ENCODE assay signal across 20 cellular contexts in genomic region chr2:177716484-177716883, GRCh38.
DNase-seq lines count a peak whose midpoint lies in the region; ATAC-seq, FAIRE-seq and TF ChIP-seq lines count a peak whose summit lies in the region.
"Had no signal": no experiment of that assay in that cellular context is flagged by ENCODE, and none has a peak within 500 bp of the region (broad histone marks: within the 10 kb centered on the region; RNA-seq: fewer than 3 reads in every experiment).

No MANE protein-coding gene starts in this region.

- no peaks in the 10 kb centered on the region for H3K9me1 ChIP-seq in IMR-90 (ENCODE audit: insufficient read depth, low read length)
- no peaks in the 10 kb centered on the region for H3K9me1 ChIP-seq in K562 (ENCODE audit: control insufficient read depth, insufficient read depth, low read length)

- DNase-seq in IMR-90 (no peak), K562 (ENCODE audit: extremely low read depth in 1 of 4, low spot score in 3 of 4) (no peak), NCI-H2227 treated with DMSO at 0.1 percent for 48 hours (lab: John Stamatoyannopoulos, UW) (no peak)
- DNase-seq: AML-193; Caco-2; Calu3; CD4-positive, alpha-beta T cell; CD8-positive, alpha-beta T cell; DMS79 treated with DMSO at 0.1 percent for 48 hours; GF-D8 had no signal

- H2AK9ac ChIP-seq in IMR-90 (replicated peaks; ENCODE audit: low read depth, low read length, poor library complexity), result no peak overlapping the region

- H3K9me3 ChIP-seq in IMR-90 (ENCODE audit: control insufficient read depth, insufficient read depth, low read length) (no peaks in the 10 kb centered on the region), K562 (replicated peaks; ENCODE audit: control insufficient read depth, insufficient read depth, low read depth, low read length) (no peaks in the 10 kb centered on the region)
- H3K9me3 ChIP-seq: A549; BLaER1 treated with 17β-estradiol and CSF1 and Interleukin-3, amounts not matched to agents 10 nM and 100 nM; Caco-2 had no signal

- H3K27me3 Mint-ChIP-seq in nephron (ENCODE audit: low read depth), result no peaks in the 10 kb centered on the region
- H3K27me3 Mint-ChIP-seq: B cell; CD4-positive, alpha-beta T cell had no signal

- H4K20me1 ChIP-seq in IMR-90 (ENCODE audit: insufficient read depth, low read length), result no peaks in the 10 kb centered on the region
- no peaks in the 10 kb centered on the region for H4K20me1 ChIP-seq in K562 (replicated peaks; ENCODE audit: control insufficient read depth, insufficient read depth, low read length)
- H4K20me1 ChIP-seq: BLaER1 treated with 17β-estradiol and CSF1 and Interleukin-3, amounts not matched to agents 10 nM and 100 nM had no signal

- in situ Hi-C loops in IMR-90 (cut with MboI; ENCODE audit: low sequenced_read_pairs), result no loop called here
- in situ Hi-C loops in K562 (cut with MboI), result no loop called here

- BruUV-seq in IMR-90 (replicated peaks; lab: Mats Ljungman, UMichigan) (no TSS peak), K562 (replicated peaks; lab: Mats Ljungman, UMichigan) (no TSS peak)

- H3K79me1 ChIP-seq in IMR-90 (ENCODE audit: low read depth in 1 of 2, low read length in 2 of 2), result no peaks in the 10 kb centered on the region

- H3K4me3 Mint-ChIP-seq in nephron, result no peak overlapping the region
- H3K4me3 Mint-ChIP-seq: B cell; CD4-positive, alpha-beta T cell; CD8-positive, alpha-beta T cell had no signal

- ATAC-seq in IMR-90 (ENCODE audit: low read depth) (no peak), K562 (no peak), GM18909 (IDR thresholded peaks at IDR 0.05; ENCODE audit: poor library complexity, unreplicated experiment) (no peak)
- ATAC-seq: A549; CD8-positive, alpha-beta T cell had no signal

- no peaks in the 10 kb centered on the region; the same call in 1 of the 2 replicates for H3K27me3 ChIP-seq in IMR-90 (ENCODE audit: control insufficient read depth, insufficient read depth, low read length)
- 0 out of 5 replicates have a peak, but pooled peaks cover 0 to 6% of the 10 kb centered on the region in 2 experiments for H3K27me3 ChIP-seq in K562 (ENCODE audit: control insufficient read depth in 2 of 2, insufficient read depth in 2 of 2, low read length in 2 of 2)
- H3K27me3 ChIP-seq: BLaER1 treated with 17β-estradiol and CSF1 and Interleukin-3, amounts not matched to agents 10 nM and 100 nM had no signal

- no peak overlapping the region for H4K8ac ChIP-seq in IMR-90 (ENCODE audit: low read depth in 2 of 2, low read length in 2 of 2)

- H3K4me3 ChIP-seq in IMR-90 (ENCODE audit: insufficient read depth, low read depth, low read length), result no peak overlapping the region
- H3K4me3 ChIP-seq in K562, result no peak overlapping the region
- H3K4me3 ChIP-seq: A549; BLaER1 treated with 17β-estradiol and CSF1 and Interleukin-3, amounts not matched to agents 10 nM and 100 nM had no signal

- TF ChIP-seq CTCF in IMR-90 (conservative IDR thresholded peaks at IDR 0.05; ENCODE audit: low read depth, low read length), result no peak
- no peak for TF ChIP-seq CTCF in K562 (IDR thresholded peaks at IDR 0.05 in 2 of 3, conservative IDR thresholded peaks at IDR 0.05 in 1 of 3; ENCODE audit: insufficient read depth in 2 of 3, low read depth in 1 of 3, low read length in 3 of 3)
- no peak for TF ChIP-seq CTCF in nephron (IDR thresholded peaks at IDR 0.05; ENCODE audit: unreplicated experiment in 3 of 3)

- H2AFZ ChIP-seq in IMR-90 (replicated peaks; ENCODE audit: low read length, poor library complexity) (no peak overlapping the region), K562 (ENCODE audit: low read depth, low read length) (no peak overlapping the region)

- no CpG with 5 or more reads among the region's 1 CpG for WGBS in IMR-90 (ENCODE audit: extremely low coverage in 2 of 2, insufficient read length in 1 of 2), 2 experiments
- WGBS in K562 (ENCODE audit: insufficient coverage, low coverage, missing lambda C conversion rate), result 31% methylated on average over 1 of the region's 1 CpG

- dilution Hi-C loops in IMR-90 (cut with HindIII; ENCODE audit: low sequenced_read_pairs, unreplicated experiment), result no loop called here

- no peak overlapping the region for H3K23ac ChIP-seq in IMR-90 (ENCODE audit: low read depth, low read length)

- TF ChIP-seq EP300 in K562 (IDR thresholded peaks at IDR 0.05; ENCODE audit: low read length), result no peak

- no peak overlapping the region for H2BK20ac ChIP-seq in IMR-90 (ENCODE audit: low read depth, low read length)

- CTCF ChIA-PET in IMR-90 (lab: Yijun Ruan, JAX) (no interaction called here), K562 (lab: Yijun Ruan, JAX; ENCODE audit: low intra/inter-chr PET ratio) (no interaction called here)

- H4K91ac ChIP-seq in IMR-90 (ENCODE audit: insufficient read depth, low read depth, low read length), result no peak overlapping the region

- H3K9ac ChIP-seq in IMR-90 (ENCODE audit: low read depth, low read length) (no peak overlapping the region), K562 (ENCODE audit: insufficient read depth in 1 of 2, low read depth in 2 of 2, low read length in 2 of 2) (no peak overlapping the region)
- H3K9ac ChIP-seq: BLaER1 treated with 17β-estradiol and CSF1 and Interleukin-3, amounts not matched to agents 10 nM and 100 nM had no signal

- TF ChIP-seq POLR2A in IMR-90 (IDR thresholded peaks at IDR 0.05; ENCODE audit: low read depth, low read length) (no peak), K562 (conservative IDR thresholded peaks at IDR 0.05) (no peak)

- intact Hi-C loops in IMR-90 (cut with micrococcal nuclease), result no loop called here
- intact Hi-C loops in K562 (cut with micrococcal nuclease), result no loop called here

- H3K4me1 ChIP-seq in IMR-90 (ENCODE audit: control insufficient read depth, insufficient read depth, low read length), result no peaks in the 10 kb centered on the region
- H3K4me1 ChIP-seq in K562 (replicated peaks in 1 of 2; ENCODE audit: control insufficient read depth in 2 of 2, insufficient read depth in 2 of 2, low read length in 2 of 2), result no peaks in the 10 kb centered on the region
- H3K4me1 ChIP-seq: A549, Caco-2 had no signal

- no peak overlapping the region for H3K56ac ChIP-seq in IMR-90 (ENCODE audit: extremely low read depth, insufficient read depth, low read length)

- H3K27ac Mint-ChIP-seq in nephron, result peak overlapping the region; percentile 40 to 94 (median 53)
- H3K27ac Mint-ChIP-seq: B cell; CD4-positive, alpha-beta T cell; CD8-positive, alpha-beta T cell had no signal

- H3K4me1 Mint-ChIP-seq in nephron, result peaks cover 9% of the 10 kb centered on the region
- H3K4me1 Mint-ChIP-seq: B cell had no signal

- POLR2A ChIA-PET in IMR-90 (lab: Charles Lee; ENCODE audit: unreplicated experiment) (no interaction called here), K562 (lab: Yijun Ruan, JAX) (interaction anchor here (0.5 to 1.2 kb wide), 2 partner anchors 19 to 33 kb away, joined by 3 to 5 read pairs; no protein-coding TSS in a partner anchor)

- H3K14ac ChIP-seq in IMR-90 (replicated peaks; ENCODE audit: low read depth, low read length), result no peak overlapping the region

- H3K36me3 ChIP-seq in IMR-90 (ENCODE audit: control insufficient read depth, insufficient read depth, low read length) (no peaks in the 10 kb centered on the region), K562 (ENCODE audit: control insufficient read depth, insufficient read depth, low read length) (no peaks in the 10 kb centered on the region)
- H3K36me3 ChIP-seq: BLaER1 treated with 17β-estradiol and CSF1 and Interleukin-3, amounts not matched to agents 10 nM and 100 nM had no signal

- H2AK5ac ChIP-seq in IMR-90 (ENCODE audit: low read depth, low read length), result no peak overlapping the region

- no peak overlapping the region for H3K18ac ChIP-seq in IMR-90 (ENCODE audit: low read depth, low read length)

- no peak overlapping the region for H2BK120ac ChIP-seq in IMR-90 (ENCODE audit: low read depth, low read length)

- no peaks in the 10 kb centered on the region for H3K36me3 Mint-ChIP-seq in nephron (ENCODE audit: low read depth)
- H3K36me3 Mint-ChIP-seq: CD8-positive, alpha-beta T cell had no signal

- no peak for TF ChIP-seq RAD21 in IMR-90 (IDR thresholded peaks at IDR 0.05; ENCODE audit: low read length)
- TF ChIP-seq RAD21 in K562 (CRISPR knock-in tag; conservative IDR thresholded peaks at IDR 0.05 in 1 of 2, IDR thresholded peaks at IDR 0.05 in 1 of 2), result no peak

- no peaks in the 10 kb centered on the region for H3K9me3 Mint-ChIP-seq in nephron
- H3K9me3 Mint-ChIP-seq: CD4-positive, alpha-beta T cell; CD8-positive, alpha-beta T cell had no signal

- no peak overlapping the region for H2BK5ac ChIP-seq in IMR-90 (ENCODE audit: low read depth, low read length, poor library complexity, severe bottlenecking)

- H3K4me2 ChIP-seq in IMR-90 (ENCODE audit: low read depth, low read length) (no peak overlapping the region), K562 (ENCODE audit: insufficient read depth, low read length) (no peak overlapping the region)
- H3K4me2 ChIP-seq: A549; BLaER1 treated with 17β-estradiol and CSF1 and Interleukin-3, amounts not matched to agents 10 nM and 100 nM had no signal

- no peak overlapping the region for H4K5ac ChIP-seq in IMR-90 (ENCODE audit: low read depth, low read length)

- H2BK15ac ChIP-seq in IMR-90 (ENCODE audit: low read depth, low read length), result no peak overlapping the region

- H3K27ac ChIP-seq in IMR-90 (ENCODE audit: insufficient read depth, low read length) (no peak overlapping the region), K562 (ENCODE audit: extremely low read depth, low read depth, low read length) (no peak overlapping the region)
- H3K27ac ChIP-seq: 22Rv1; A549; BLaER1 treated with 17β-estradiol and CSF1 and Interleukin-3, amounts not matched to agents 10 nM and 100 nM; C4-2B had no signal

- H3K79me2 ChIP-seq in K562 (ENCODE audit: control insufficient read depth, insufficient read depth, low read length), result no peaks in the 10 kb centered on the region

- FAIRE-seq in K562 (lab: Jason Lieb, UNC), result no peak
- FAIRE-seq: A549, D721Med, G401.6, GM12891 had no signal

- H3K4ac ChIP-seq in IMR-90 (ENCODE audit: low read depth, low read length), result no peak overlapping the region

TF ChIP-seq in IMR-90, 13 proteins besides CTCF, POLR2A, EP300 and RAD21:
- TF ChIP-seq SMC3 (IDR thresholded peaks at IDR 0.05; ENCODE audit: low read depth, low read length), result no peak
- peak; percentile 30; the same call in 1 of the 2 replicates for TF ChIP-seq CEBPB (IDR thresholded peaks at IDR 0.05; ENCODE audit: low read depth, low read length)
TF ChIP-seq in IMR-90: peak in this region for 1.

TF ChIP-seq in K562, 482 proteins besides CTCF, POLR2A, EP300 and RAD21 (continues in another document):
- TF ChIP-seq NFE2L1 (tag; IDR thresholded peaks at IDR 0.05; ENCODE audit: borderline replicate concordance, low read depth), result no peak
- no peak for TF ChIP-seq KAT8 (IDR thresholded peaks at IDR 0.05; ENCODE audit: low read depth)
- no peak for TF ChIP-seq LCOR (CRISPR knock-in tag; IDR thresholded peaks at IDR 0.05)
- TF ChIP-seq HNRNPUL1 (IDR thresholded peaks at IDR 0.05; ENCODE audit: low read length), result no peak
- no peak for TF ChIP-seq SIRT6 (IDR thresholded peaks at IDR 0.05; ENCODE audit: low read depth, low read length)
- TF ChIP-seq CEBPG (CRISPR knock-in tag; IDR thresholded peaks at IDR 0.05), result no peak
- peak in 1 of 2 experiments; percentile 68; a peak in 2 of 4 replicates for TF ChIP-seq CEBPG (tag; conservative IDR thresholded peaks at IDR 0.05 in 1 of 2, IDR thresholded peaks at IDR 0.05 in 1 of 2)
- TF ChIP-seq ZNF133 (CRISPR knock-in tag; IDR thresholded peaks at IDR 0.05), result no peak
- no peak for TF ChIP-seq E2F3 (CRISPR knock-in tag; IDR thresholded peaks at IDR 0.05)
